ENCODE assay signal across 1 cellular context in the genomic region with DNA sequence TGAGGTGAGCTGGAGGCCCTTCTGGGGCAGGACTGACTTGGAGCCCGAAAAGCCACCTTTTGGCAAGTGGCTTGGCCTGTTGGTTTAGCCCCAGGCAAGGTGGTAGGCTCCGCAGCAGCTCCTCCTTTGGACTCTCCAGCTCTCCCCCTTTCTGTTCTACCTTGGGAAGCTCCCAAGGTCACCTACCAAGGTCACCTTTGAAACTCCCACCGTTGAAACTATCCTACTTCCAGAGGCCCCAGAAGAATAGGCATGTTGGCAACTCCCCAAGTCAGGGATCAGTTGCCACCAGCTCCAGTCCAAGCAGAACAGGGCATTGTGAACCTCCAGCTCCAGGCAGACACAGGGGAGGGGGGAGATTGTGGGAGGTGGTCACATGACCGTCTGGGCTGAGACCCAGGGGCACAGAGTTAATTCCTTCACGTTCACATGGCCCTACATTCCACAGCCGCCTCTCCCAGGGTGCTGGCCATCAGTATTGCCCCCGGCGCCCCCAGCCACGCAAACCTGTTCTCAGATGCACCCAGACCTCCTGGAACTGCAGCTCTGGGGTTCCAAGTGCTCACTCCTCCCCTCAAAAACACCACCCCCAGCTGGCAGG.
A peak's percentile ranks its signal among the peaks of the same experiment; 100 is the strongest.
TF ChIP-seq lines count a peak whose summit lies in the region.

No MANE protein-coding gene starts in this region.

TF ChIP-seq in HepG2, 621 proteins besides CTCF, POLR2A, EP300 and RAD21 (continued from another document and continues in another):
- TF ChIP-seq, protein P1, sequence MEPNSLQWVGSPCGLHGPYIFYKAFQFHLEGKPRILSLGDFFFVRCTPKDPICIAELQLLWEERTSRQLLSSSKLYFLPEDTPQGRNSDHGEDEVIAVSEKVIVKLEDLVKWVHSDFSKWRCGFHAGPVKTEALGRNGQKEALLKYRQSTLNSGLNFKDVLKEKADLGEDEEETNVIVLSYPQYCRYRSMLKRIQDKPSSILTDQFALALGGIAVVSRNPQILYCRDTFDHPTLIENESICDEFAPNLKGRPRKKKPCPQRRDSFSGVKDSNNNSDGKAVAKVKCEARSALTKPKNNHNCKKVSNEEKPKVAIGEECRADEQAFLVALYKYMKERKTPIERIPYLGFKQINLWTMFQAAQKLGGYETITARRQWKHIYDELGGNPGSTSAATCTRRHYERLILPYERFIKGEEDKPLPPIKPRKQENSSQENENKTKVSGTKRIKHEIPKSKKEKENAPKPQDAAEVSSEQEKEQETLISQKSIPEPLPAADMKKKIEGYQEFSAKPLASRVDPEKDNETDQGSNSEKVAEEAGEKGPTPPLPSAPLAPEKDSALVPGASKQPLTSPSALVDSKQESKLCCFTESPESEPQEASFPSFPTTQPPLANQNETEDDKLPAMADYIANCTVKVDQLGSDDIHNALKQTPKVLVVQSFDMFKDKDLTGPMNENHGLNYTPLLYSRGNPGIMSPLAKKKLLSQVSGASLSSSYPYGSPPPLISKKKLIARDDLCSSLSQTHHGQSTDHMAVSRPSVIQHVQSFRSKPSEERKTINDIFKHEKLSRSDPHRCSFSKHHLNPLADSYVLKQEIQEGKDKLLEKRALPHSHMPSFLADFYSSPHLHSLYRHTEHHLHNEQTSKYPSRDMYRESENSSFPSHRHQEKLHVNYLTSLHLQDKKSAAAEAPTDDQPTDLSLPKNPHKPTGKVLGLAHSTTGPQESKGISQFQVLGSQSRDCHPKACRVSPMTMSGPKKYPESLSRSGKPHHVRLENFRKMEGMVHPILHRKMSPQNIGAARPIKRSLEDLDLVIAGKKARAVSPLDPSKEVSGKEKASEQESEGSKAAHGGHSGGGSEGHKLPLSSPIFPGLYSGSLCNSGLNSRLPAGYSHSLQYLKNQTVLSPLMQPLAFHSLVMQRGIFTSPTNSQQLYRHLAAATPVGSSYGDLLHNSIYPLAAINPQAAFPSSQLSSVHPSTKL (CRISPR knock-in tag; IDR thresholded peaks at IDR 0.05), result peak; percentile 44; the same call in 1 of the 2 replicates
- TF ChIP-seq PHF8 (CRISPR knock-in tag; IDR thresholded peaks at IDR 0.05) (0 out of 2 replicates have a peak, but pooled peaks have one; percentile 30), ZFX (CRISPR knock-in tag; IDR thresholded peaks at IDR 0.05; ENCODE audit: low read depth) (0 out of 2 replicates have a peak, but pooled peaks have one; percentile 15), ZBTB21 (CRISPR knock-in tag; IDR thresholded peaks at IDR 0.05) (no peak), GATA4 (IDR thresholded peaks at IDR 0.05; ENCODE audit: borderline replicate concordance, low read depth) (no peak), TEAD3 (CRISPR knock-in tag; optimal IDR thresholded peaks at IDR 0.05; ENCODE audit: borderline replicate concordance) (peak; percentile 59), PATZ1 (CRISPR knock-in tag; IDR thresholded peaks at IDR 0.05) (peak; percentile 71; the same call in 1 of the 2 replicates), ZNF564 (CRISPR knock-in tag; IDR thresholded peaks at IDR 0.05) (0 out of 2 replicates have a peak, but pooled peaks have one; percentile 30), ZNF503 (CRISPR knock-in tag; IDR thresholded peaks at IDR 0.05) (no peak), LCORL (IDR thresholded peaks at IDR 0.05) (no peak), LCORL (CRISPR knock-in tag; IDR thresholded peaks at IDR 0.05) (peak; percentile 33; the same call in 1 of the 2 replicates), ZSCAN30 (CRISPR knock-in tag; IDR thresholded peaks at IDR 0.05) (no peak), ZNF7 (CRISPR knock-in tag; IDR thresholded peaks at IDR 0.05) (no peak), ZNF10 (CRISPR knock-in tag; IDR thresholded peaks at IDR 0.05; ENCODE audit: borderline replicate concordance, low read depth) (no peak), ZNF607 (CRISPR knock-in tag; IDR thresholded peaks at IDR 0.05; ENCODE audit: borderline replicate concordance) (no peak), MAF1 (CRISPR knock-in tag; IDR thresholded peaks at IDR 0.05; ENCODE audit: borderline replicate concordance) (no peak), ZBTB38 (CRISPR knock-in tag; IDR thresholded peaks at IDR 0.05) (0 out of 2 replicates have a peak, but pooled peaks have one; percentile 38), SPEN (CRISPR knock-in tag; IDR thresholded peaks at IDR 0.05; ENCODE audit: low read depth) (peak; percentile 49; the same call in 1 of the 2 replicates), CEBPG (CRISPR knock-in tag; IDR thresholded peaks at IDR 0.05) (no peak), ZNF770 (CRISPR knock-in tag; IDR thresholded peaks at IDR 0.05) (0 out of 2 replicates have a peak, but pooled peaks have one; percentile 19), ZNF513 (CRISPR knock-in tag; conservative IDR thresholded peaks at IDR 0.05) (no peak), MIER3 (CRISPR knock-in tag; IDR thresholded peaks at IDR 0.05; ENCODE audit: borderline replicate concordance) (no peak), IKZF1 (IDR thresholded peaks at IDR 0.05) (no peak), TIGD3 (CRISPR knock-in tag; IDR thresholded peaks at IDR 0.05; ENCODE audit: borderline replicate concordance) (no peak), TBX2 (CRISPR knock-in tag; IDR thresholded peaks at IDR 0.05; ENCODE audit: borderline replicate concordance) (peak; percentile 59; the same call in 1 of the 2 replicates), NR2F6 (IDR thresholded peaks at IDR 0.05) (no peak; the same call in 1 of the 2 replicates), NR2F6 (CRISPR knock-in tag; IDR thresholded peaks at IDR 0.05) (peak; percentile 45), NFYC (CRISPR knock-in tag; IDR thresholded peaks at IDR 0.05) (no peak)
- TF ChIP-seq, protein P2, sequence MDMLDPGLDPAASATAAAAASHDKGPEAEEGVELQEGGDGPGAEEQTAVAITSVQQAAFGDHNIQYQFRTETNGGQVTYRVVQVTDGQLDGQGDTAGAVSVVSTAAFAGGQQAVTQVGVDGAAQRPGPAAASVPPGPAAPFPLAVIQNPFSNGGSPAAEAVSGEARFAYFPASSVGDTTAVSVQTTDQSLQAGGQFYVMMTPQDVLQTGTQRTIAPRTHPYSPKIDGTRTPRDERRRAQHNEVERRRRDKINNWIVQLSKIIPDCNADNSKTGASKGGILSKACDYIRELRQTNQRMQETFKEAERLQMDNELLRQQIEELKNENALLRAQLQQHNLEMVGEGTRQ (IDR thresholded peaks at IDR 0.05; ENCODE audit: low read depth, low read length), result peak; percentile 68
- TF ChIP-seq, protein P2 (CRISPR knock-in tag; IDR thresholded peaks at IDR 0.05; ENCODE audit: borderline replicate concordance), result peak; percentile 81; the same call in 1 of the 2 replicates
- TF ChIP-seq, protein P3, sequence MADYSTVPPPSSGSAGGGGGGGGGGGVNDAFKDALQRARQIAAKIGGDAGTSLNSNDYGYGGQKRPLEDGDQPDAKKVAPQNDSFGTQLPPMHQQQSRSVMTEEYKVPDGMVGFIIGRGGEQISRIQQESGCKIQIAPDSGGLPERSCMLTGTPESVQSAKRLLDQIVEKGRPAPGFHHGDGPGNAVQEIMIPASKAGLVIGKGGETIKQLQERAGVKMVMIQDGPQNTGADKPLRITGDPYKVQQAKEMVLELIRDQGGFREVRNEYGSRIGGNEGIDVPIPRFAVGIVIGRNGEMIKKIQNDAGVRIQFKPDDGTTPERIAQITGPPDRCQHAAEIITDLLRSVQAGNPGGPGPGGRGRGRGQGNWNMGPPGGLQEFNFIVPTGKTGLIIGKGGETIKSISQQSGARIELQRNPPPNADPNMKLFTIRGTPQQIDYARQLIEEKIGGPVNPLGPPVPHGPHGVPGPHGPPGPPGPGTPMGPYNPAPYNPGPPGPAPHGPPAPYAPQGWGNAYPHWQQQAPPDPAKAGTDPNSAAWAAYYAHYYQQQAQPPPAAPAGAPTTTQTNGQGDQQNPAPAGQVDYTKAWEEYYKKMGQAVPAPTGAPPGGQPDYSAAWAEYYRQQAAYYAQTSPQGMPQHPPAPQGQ (CRISPR knock-in tag; IDR thresholded peaks at IDR 0.05; ENCODE audit: borderline replicate concordance), result no peak
- TF ChIP-seq, protein P4, sequence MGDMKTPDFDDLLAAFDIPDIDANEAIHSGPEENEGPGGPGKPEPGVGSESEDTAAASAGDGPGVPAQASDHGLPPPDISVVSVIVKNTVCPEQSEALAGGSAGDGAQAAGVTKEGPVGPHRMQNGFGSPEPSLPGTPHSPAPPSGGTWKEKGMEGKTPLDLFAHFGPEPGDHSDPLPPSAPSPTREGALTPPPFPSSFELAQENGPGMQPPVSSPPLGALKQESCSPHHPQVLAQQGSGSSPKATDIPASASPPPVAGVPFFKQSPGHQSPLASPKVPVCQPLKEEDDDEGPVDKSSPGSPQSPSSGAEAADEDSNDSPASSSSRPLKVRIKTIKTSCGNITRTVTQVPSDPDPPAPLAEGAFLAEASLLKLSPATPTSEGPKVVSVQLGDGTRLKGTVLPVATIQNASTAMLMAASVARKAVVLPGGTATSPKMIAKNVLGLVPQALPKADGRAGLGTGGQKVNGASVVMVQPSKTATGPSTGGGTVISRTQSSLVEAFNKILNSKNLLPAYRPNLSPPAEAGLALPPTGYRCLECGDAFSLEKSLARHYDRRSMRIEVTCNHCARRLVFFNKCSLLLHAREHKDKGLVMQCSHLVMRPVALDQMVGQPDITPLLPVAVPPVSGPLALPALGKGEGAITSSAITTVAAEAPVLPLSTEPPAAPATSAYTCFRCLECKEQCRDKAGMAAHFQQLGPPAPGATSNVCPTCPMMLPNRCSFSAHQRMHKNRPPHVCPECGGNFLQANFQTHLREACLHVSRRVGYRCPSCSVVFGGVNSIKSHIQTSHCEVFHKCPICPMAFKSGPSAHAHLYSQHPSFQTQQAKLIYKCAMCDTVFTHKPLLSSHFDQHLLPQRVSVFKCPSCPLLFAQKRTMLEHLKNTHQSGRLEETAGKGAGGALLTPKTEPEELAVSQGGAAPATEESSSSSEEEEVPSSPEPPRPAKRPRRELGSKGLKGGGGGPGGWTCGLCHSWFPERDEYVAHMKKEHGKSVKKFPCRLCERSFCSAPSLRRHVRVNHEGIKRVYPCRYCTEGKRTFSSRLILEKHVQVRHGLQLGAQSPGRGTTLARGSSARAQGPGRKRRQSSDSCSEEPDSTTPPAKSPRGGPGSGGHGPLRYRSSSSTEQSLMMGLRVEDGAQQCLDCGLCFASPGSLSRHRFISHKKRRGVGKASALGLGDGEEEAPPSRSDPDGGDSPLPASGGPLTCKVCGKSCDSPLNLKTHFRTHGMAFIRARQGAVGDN (CRISPR knock-in tag; IDR thresholded peaks at IDR 0.05), result peak; percentile 60
